ENCODE assay signal across 37 cellular contexts in genomic region chr18:7497081-7497480, GRCh38.
A peak's percentile ranks its signal among the peaks of the same experiment; 100 is the strongest.
DNase-seq lines count a peak whose midpoint lies in the region; ATAC-seq, FAIRE-seq and TF ChIP-seq lines count a peak whose summit lies in the region.
"Had no signal": no experiment of that assay in that cellular context is flagged by ENCODE, and none has a peak within 500 bp of the region (broad histone marks: within the 10 kb centered on the region; RNA-seq: fewer than 3 reads in every experiment).

No MANE protein-coding gene starts in this region.

- no peaks in the 10 kb centered on the region for H4K20me1 ChIP-seq in IMR-90 (ENCODE audit: insufficient read depth, low read length)
- H4K20me1 ChIP-seq in K562 (replicated peaks; ENCODE audit: control insufficient read depth, insufficient read depth, low read length), result no peaks in the 10 kb centered on the region
- H4K20me1 ChIP-seq: BLaER1; BLaER1 treated with 17β-estradiol and CSF1 and Interleukin-3, amounts not matched to agents 10 nM and 100 nM had no signal

- H3K27ac ChIP-seq in HEK293 (ENCODE audit: extremely low read depth, low read depth, low read length) (no peak overlapping the region), IMR-90 (ENCODE audit: insufficient read depth, low read length) (no peak overlapping the region), K562 (ENCODE audit: extremely low read depth, low read depth, low read length) (no peak overlapping the region)
- H3K27ac ChIP-seq: 22Rv1; A549; BLaER1; BLaER1 treated with 17β-estradiol and CSF1 and Interleukin-3, amounts not matched to agents 10 nM and 100 nM; C4-2B had no signal

- H3K4me3 Mint-ChIP-seq in endothelial cell (ENCODE audit: unreplicated experiment), result no peak overlapping the region
- H3K4me3 Mint-ChIP-seq: B cell; CD14-positive monocyte; CD4-positive, alpha-beta memory T cell; CD4-positive, alpha-beta T cell; CD4-positive, CD25-positive, alpha-beta regulatory T cell; CD8-positive, alpha-beta memory T cell; CD8-positive, alpha-beta T cell had no signal

- DNase-seq in IMR-90 (no peak), K562 (ENCODE audit: extremely low read depth in 1 of 4, low spot score in 3 of 4) (no peak), urothelium cell line (ENCODE audit: low spot score) (no peak), GOT3 (lab: John Stamatoyannopoulos, UW) (no peak), endothelial cell (ENCODE audit: low spot score) (no peak)
- DNase-seq: 8988T; ACHN; AML-193; BE2C; C1 segment of cervical spinal cord; Caco-2; Calu3; CD4-positive, alpha-beta memory T cell; CD4-positive, alpha-beta T cell; CD4-positive, CD25-positive, alpha-beta regulatory T cell; CD8-positive, alpha-beta memory T cell; CD8-positive, alpha-beta T cell; COR-L47; DMS 273 treated with DMSO at 0.1 percent for 48 hours; DMS153; DMS53; DMS79; DMS79 treated with DMSO at 0.1 percent for 48 hours; DND-41; EL had no signal

- H2BK5ac ChIP-seq in IMR-90 (ENCODE audit: low read depth, low read length, poor library complexity, severe bottlenecking), result no peak overlapping the region

- no peak overlapping the region for H2BK15ac ChIP-seq in IMR-90 (ENCODE audit: low read depth, low read length)

- H3K9me1 ChIP-seq in IMR-90 (ENCODE audit: insufficient read depth, low read length) (no peaks in the 10 kb centered on the region), K562 (ENCODE audit: control insufficient read depth, insufficient read depth, low read length) (no peaks in the 10 kb centered on the region)

- no peak overlapping the region for H3K4me3 ChIP-seq in HEK293 (ENCODE audit: low read depth, low read length)
- no peak overlapping the region for H3K4me3 ChIP-seq in IMR-90 (ENCODE audit: insufficient read depth, low read depth, low read length)
- H3K4me3 ChIP-seq in K562, result no peak overlapping the region
- H3K4me3 ChIP-seq: A549; BLaER1; BLaER1 treated with 17β-estradiol and CSF1 and Interleukin-3, amounts not matched to agents 10 nM and 100 nM had no signal

- peaks cover 2% of the 10 kb centered on the region for H3K27me3 Mint-ChIP-seq in endothelial cell (ENCODE audit: unreplicated experiment)
- H3K27me3 Mint-ChIP-seq: B cell; CD4-positive, alpha-beta T cell; CD4-positive, CD25-positive, alpha-beta regulatory T cell; CD8-positive, alpha-beta memory T cell had no signal

- no peak overlapping the region for H3K56ac ChIP-seq in IMR-90 (ENCODE audit: extremely low read depth, insufficient read depth, low read length)

- H3K14ac ChIP-seq in IMR-90 (replicated peaks; ENCODE audit: low read depth, low read length), result no peak overlapping the region

- H3K9me3 ChIP-seq in HEK293 (ENCODE audit: control insufficient read depth, insufficient read depth, low read depth, low read length), result no peaks in the 10 kb centered on the region
- H3K9me3 ChIP-seq in IMR-90 (ENCODE audit: control insufficient read depth, insufficient read depth, low read length), result no peaks in the 10 kb centered on the region
- H3K9me3 ChIP-seq in K562 (replicated peaks; ENCODE audit: control insufficient read depth, insufficient read depth, low read depth, low read length), result no peaks in the 10 kb centered on the region
- H3K9me3 ChIP-seq: A549, BE2C, BLaER1, Caco-2 had no signal

- BruUV-seq in IMR-90 (replicated peaks; lab: Mats Ljungman, UMichigan), result no TSS peak
- BruUV-seq in K562 (replicated peaks; lab: Mats Ljungman, UMichigan), result no TSS peak

- no peaks in the 10 kb centered on the region for H3K4me1 Mint-ChIP-seq in endothelial cell (ENCODE audit: unreplicated experiment)
- H3K4me1 Mint-ChIP-seq: B cell; CD4-positive, alpha-beta memory T cell; CD4-positive, CD25-positive, alpha-beta regulatory T cell; CD8-positive, alpha-beta memory T cell had no signal

- H3K23ac ChIP-seq in IMR-90 (ENCODE audit: low read depth, low read length), result no peak overlapping the region

- no peak overlapping the region for H3K4ac ChIP-seq in IMR-90 (ENCODE audit: low read depth, low read length)

- TF ChIP-seq CTCF in HEK293 (tag by site-specific recombination; IDR thresholded peaks at IDR 0.05) (no peak), IMR-90 (conservative IDR thresholded peaks at IDR 0.05; ENCODE audit: low read depth, low read length) (no peak), K562 (IDR thresholded peaks at IDR 0.05 in 2 of 3, conservative IDR thresholded peaks at IDR 0.05 in 1 of 3; ENCODE audit: insufficient read depth in 2 of 3, low read depth in 1 of 3, low read length in 3 of 3) (no peak), endothelial cell (IDR thresholded peaks at IDR 0.05; ENCODE audit: unreplicated experiment) (no peak)

- H3K36me3 ChIP-seq in HEK293 (ENCODE audit: control insufficient read depth in 2 of 2, insufficient read depth in 1 of 2, low read length in 2 of 2) (no peaks in the 10 kb centered on the region), IMR-90 (ENCODE audit: control insufficient read depth, insufficient read depth, low read length) (no peaks in the 10 kb centered on the region), K562 (ENCODE audit: control insufficient read depth, insufficient read depth, low read length) (no peaks in the 10 kb centered on the region)
- H3K36me3 ChIP-seq: BE2C; BLaER1; BLaER1 treated with 17β-estradiol and CSF1 and Interleukin-3, amounts not matched to agents 10 nM and 100 nM had no signal

- H3K4me2 ChIP-seq in IMR-90 (ENCODE audit: low read depth, low read length), result no peak overlapping the region
- no peak overlapping the region for H3K4me2 ChIP-seq in K562 (ENCODE audit: insufficient read depth, low read length)
- H3K4me2 ChIP-seq: A549; BLaER1; BLaER1 treated with 17β-estradiol and CSF1 and Interleukin-3, amounts not matched to agents 10 nM and 100 nM had no signal

- TF ChIP-seq POLR2A in IMR-90 (IDR thresholded peaks at IDR 0.05; ENCODE audit: low read depth, low read length) (no peak), K562 (conservative IDR thresholded peaks at IDR 0.05) (no peak)

- H2AK9ac ChIP-seq in IMR-90 (replicated peaks; ENCODE audit: low read depth, low read length, poor library complexity), result peak overlapping the region; percentile 16

- no peak overlapping the region for H3K18ac ChIP-seq in IMR-90 (ENCODE audit: low read depth, low read length)

- H3K27me3 ChIP-seq in IMR-90 (ENCODE audit: control insufficient read depth, insufficient read depth, low read length), result no peaks in the 10 kb centered on the region; the same call in 1 of the 2 replicates
- H3K27me3 ChIP-seq in K562 (ENCODE audit: control insufficient read depth in 2 of 2, insufficient read depth in 2 of 2, low read length in 2 of 2), result no peaks in the 10 kb centered on the region; a peak in 1 of 5 replicates
- H3K27me3 ChIP-seq: BE2C; BLaER1; BLaER1 treated with 17β-estradiol and CSF1 and Interleukin-3, amounts not matched to agents 10 nM and 100 nM had no signal

- CTCF ChIA-PET in HEK293 (lab: Yijun Ruan, JAX), result no interaction called here
- CTCF ChIA-PET in IMR-90 (lab: Yijun Ruan, JAX), result no interaction called here
- CTCF ChIA-PET in K562 (lab: Yijun Ruan, JAX; ENCODE audit: low intra/inter-chr PET ratio), result no interaction called here

- H4K91ac ChIP-seq in IMR-90 (ENCODE audit: insufficient read depth, low read depth, low read length), result no peak overlapping the region

- H3K27ac Mint-ChIP-seq in endothelial cell (ENCODE audit: unreplicated experiment), result no peak overlapping the region
- H3K27ac Mint-ChIP-seq: B cell; CD14-positive monocyte; CD4-positive, alpha-beta T cell; CD4-positive, CD25-positive, alpha-beta regulatory T cell; CD8-positive, alpha-beta memory T cell; CD8-positive, alpha-beta T cell had no signal

- POLR2A ChIA-PET in HEK293 (lab: Yijun Ruan, JAX) (no interaction called here), IMR-90 (lab: Charles Lee; ENCODE audit: unreplicated experiment) (no interaction called here), K562 (lab: Yijun Ruan, JAX) (no interaction called here)

- H3K9ac ChIP-seq in IMR-90 (ENCODE audit: low read depth, low read length), result no peak overlapping the region
- H3K9ac ChIP-seq in K562 (ENCODE audit: insufficient read depth in 1 of 2, low read depth in 2 of 2, low read length in 2 of 2), result no peak overlapping the region
- H3K9ac ChIP-seq: BLaER1; BLaER1 treated with 17β-estradiol and CSF1 and Interleukin-3, amounts not matched to agents 10 nM and 100 nM had no signal

- H3K9me3 Mint-ChIP-seq in endothelial cell (ENCODE audit: unreplicated experiment), result no peaks in the 10 kb centered on the region
- H3K9me3 Mint-ChIP-seq: CD4-positive, alpha-beta T cell; CD8-positive, alpha-beta T cell had no signal

- in situ Hi-C loops in IMR-90 (cut with MboI; ENCODE audit: low sequenced_read_pairs) (no loop called here), K562 (cut with MboI) (no loop called here)

- H2AFZ ChIP-seq in IMR-90 (replicated peaks; ENCODE audit: low read length, poor library complexity) (no peak overlapping the region), K562 (ENCODE audit: low read depth, low read length) (no peak overlapping the region)

- H2AK5ac ChIP-seq in IMR-90 (ENCODE audit: low read depth, low read length), result no peak overlapping the region

- no peak overlapping the region for H2BK120ac ChIP-seq in IMR-90 (ENCODE audit: low read depth, low read length)

- dilution Hi-C loops in IMR-90 (cut with HindIII; ENCODE audit: low sequenced_read_pairs, unreplicated experiment), result no loop called here

- no peaks in the 10 kb centered on the region for H3K79me1 ChIP-seq in IMR-90 (ENCODE audit: low read depth in 1 of 2, low read length in 2 of 2)

- no peak overlapping the region for H4K5ac ChIP-seq in IMR-90 (ENCODE audit: low read depth, low read length)

- H3K79me2 ChIP-seq in K562 (ENCODE audit: control insufficient read depth, insufficient read depth, low read length), result no peaks in the 10 kb centered on the region

- no peak for TF ChIP-seq EP300 in K562 (IDR thresholded peaks at IDR 0.05; ENCODE audit: low read length)

- no peaks in the 10 kb centered on the region for H3K36me3 Mint-ChIP-seq in endothelial cell (ENCODE audit: low read depth, unreplicated experiment)
- H3K36me3 Mint-ChIP-seq: CD14-positive monocyte; CD4-positive, alpha-beta memory T cell; CD4-positive, CD25-positive, alpha-beta regulatory T cell; CD8-positive, alpha-beta memory T cell; CD8-positive, alpha-beta T cell had no signal

- no peak for FAIRE-seq in K562 (lab: Jason Lieb, UNC)
- peak; percentile 84 for FAIRE-seq in urothelium cell line (lab: Jason Lieb, UNC)
- FAIRE-seq: A204.1, A549, D721Med had no signal

- intact Hi-C loops in IMR-90 (cut with micrococcal nuclease) (no loop called here), K562 (cut with micrococcal nuclease) (no loop called here)

- TF ChIP-seq RAD21 in IMR-90 (IDR thresholded peaks at IDR 0.05; ENCODE audit: low read length) (no peak), K562 (CRISPR knock-in tag; conservative IDR thresholded peaks at IDR 0.05 in 1 of 2, IDR thresholded peaks at IDR 0.05 in 1 of 2) (no peak)

- H2BK20ac ChIP-seq in IMR-90 (ENCODE audit: low read depth, low read length), result no peak overlapping the region

- no peak overlapping the region for H4K8ac ChIP-seq in IMR-90 (ENCODE audit: low read depth in 2 of 2, low read length in 2 of 2)

- H3K4me1 ChIP-seq in HEK293 (ENCODE audit: control insufficient read depth, insufficient read depth, low read length) (no peaks in the 10 kb centered on the region), IMR-90 (ENCODE audit: control insufficient read depth, insufficient read depth, low read length) (no peaks in the 10 kb centered on the region), K562 (replicated peaks in 1 of 2; ENCODE audit: control insufficient read depth in 2 of 2, insufficient read depth in 2 of 2, low read length in 2 of 2) (no peaks in the 10 kb centered on the region; a peak in 1 of 5 replicates)
- H3K4me1 ChIP-seq: A549; BE2C; BLaER1; BLaER1 treated with 17β-estradiol and CSF1 and Interleukin-3, amounts not matched to agents 10 nM and 100 nM had no signal

- ATAC-seq in IMR-90 (ENCODE audit: low read depth) (no peak), K562 (no peak), GM19351 (IDR thresholded peaks at IDR 0.05; ENCODE audit: unreplicated experiment) (no peak), HG02840 (IDR thresholded peaks at IDR 0.05; ENCODE audit: low FRiP score, unreplicated experiment) (no peak)
- ATAC-seq: A549; CD8-positive, alpha-beta T cell had no signal
